In genomic region chr18:49910019-49910418, GRCh38 we compare ENCODE assay signal across 19 cellular contexts.
"Had no signal": no experiment of that assay in that cellular context is flagged by ENCODE, and none has a peak within 500 bp of the region (broad histone marks: within the 10 kb centered on the region; RNA-seq: fewer than 3 reads in every experiment).

No MANE protein-coding gene starts in this region.

- H3K9ac ChIP-seq: KMS-11 had no signal

- ATAC-seq: K562 had no signal

- H3K4me3 ChIP-seq: K562 had no signal

- DNase-seq: Kasumi-1, MM.1S, NCI-H1417 treated with DMSO at 0.1 percent for 48 hours, NCI-H146, NCI-H1694 treated with DMSO at 0.1 percent for 48 hours, NCI-H1930, NCI-H2081, NCI-H2107, NCI-H2171 treated with DMSO at 0.1 percent for 48 hours, NCI-H2227 treated with DMSO at 0.1 percent for 48 hours, NCI-H446, NCI-H510A, NCI-H524 treated with DMSO at 0.1 percent for 48 hours, NCI-H82, RPMI8226, SHP77 had no signal

- H3K27ac ChIP-seq: HL-60, KMS-11 had no signal

- H3K4me2 ChIP-seq: KMS-11 had no signal
